In genomic region chr7:91941450-91941849, GRCh38 we compare ENCODE assay signal across 8 cellular contexts. TPM values are rescaled to one million over a fixed set of nuclear protein-coding genes. Genes with fewer than 3 reads are reported as not detected.
DNase-seq lines count a peak whose midpoint lies in the region; ATAC-seq and TF ChIP-seq lines count a peak whose summit lies in the region.

No MANE protein-coding gene starts in this region.

- CTCF ChIA-PET in OCI-LY7 (lab: Charles Lee; ENCODE audit: unreplicated experiment) = interaction anchor here (0.5 to 1.6 kb wide), 2 partner anchors 12 to 430 kb away, joined by 3 to 6 read pairs; no protein-coding TSS in a partner anchor

- peaks cover 11% of the 10 kb centered on the region for H3K36me3 Mint-ChIP-seq in activated T-helper 17 cell treated with anti-CD3 and anti-CD28 coated beads, Interleukin-2, amount 50 U/mL, for 72 hours (ENCODE audit: low read depth)
- no peaks in the 10 kb centered on the region for H3K36me3 Mint-ChIP-seq in neural crest cell (ENCODE audit: low read depth)

- H3K27ac ChIP-seq in OCI-LY7 (ENCODE audit: low read depth, low read length, poor library complexity, severe bottlenecking) = peak overlapping the region; percentile 74
- H3K27ac ChIP-seq in vagina = peak overlapping the region; percentile 95

- BruUV-seq in OCI-LY7 (replicated peaks; lab: Mats Ljungman, UMichigan) = no TSS peak

- H3K9me2 ChIP-seq in OCI-LY7 (ENCODE audit: insufficient read depth, low read length) = no peaks in the 10 kb centered on the region

- ATAC-seq in HG03342 (IDR thresholded peaks at IDR 0.05; ENCODE audit: unreplicated experiment) = peak; percentile 24
- ATAC-seq in activated T-helper 17 cell treated with anti-CD3 and anti-CD28 coated beads, Interleukin-2, amount 50 U/mL, for 72 hours (replicated peaks) = peak; percentile 45

- H3K9me3 Mint-ChIP-seq in activated T-helper 17 cell treated with anti-CD3 and anti-CD28 coated beads, Interleukin-2, amount 50 U/mL, for 72 hours = no peaks in the 10 kb centered on the region
- no peaks in the 10 kb centered on the region for H3K9me3 Mint-ChIP-seq in neural crest cell

- H3K4me2 ChIP-seq in OCI-LY7 (ENCODE audit: low read length) = peak overlapping the region; percentile 97

- POLR2A ChIA-PET in OCI-LY7 (lab: Charles Lee) = interaction anchor here (0.5 to 4.4 kb wide), 6 partner anchors 20 to 587 kb away, joined by 3 to 26 read pairs (median 6); partner anchors contain the start of genes GATAD1, PEX1 and RBM48

- TF ChIP-seq CTCF in OCI-LY7 (conservative IDR thresholded peaks at IDR 0.05; ENCODE audit: low read length) = no peak
- no peak for TF ChIP-seq CTCF in fibroblast of villous mesenchyme (IDR thresholded peaks at IDR 0.05; ENCODE audit: insufficient read depth, low read depth, low read length)
- TF ChIP-seq CTCF in neural crest cell (conservative IDR thresholded peaks at IDR 0.05) = no peak
- TF ChIP-seq CTCF in vagina (IDR thresholded peaks at IDR 0.05) = no peak

- H3K27me3 Mint-ChIP-seq in activated T-helper 17 cell treated with anti-CD3 and anti-CD28 coated beads, Interleukin-2, amount 50 U/mL, for 72 hours = no peaks in the 10 kb centered on the region
- H3K27me3 Mint-ChIP-seq in neural crest cell (ENCODE audit: low read depth) = no peaks in the 10 kb centered on the region

- peak overlapping the region; percentile 95 for H2AFZ ChIP-seq in OCI-LY7 (ENCODE audit: low read length)

- peaks cover 12% of the 10 kb centered on the region for H3K4me1 Mint-ChIP-seq in activated T-helper 17 cell treated with anti-CD3 and anti-CD28 coated beads, Interleukin-2, amount 50 U/mL, for 72 hours
- H3K4me1 Mint-ChIP-seq in neural crest cell = peaks cover 25% of the 10 kb centered on the region

- peaks cover 64% of the 10 kb centered on the region for H3K79me2 ChIP-seq in OCI-LY7 (ENCODE audit: insufficient read depth, low read depth, low read length)

- intact Hi-C loops in OCI-LY7 (cut with micrococcal nuclease; ENCODE audit: unreplicated experiment) (loop anchor here (2.0 to 10.0 kb wide), 4 partner anchors 303 to 1539 kb away; partner anchors contain the start of genes ANKIB1, CDK6, CLDN12 and KRIT1), vagina (cut with DNase I) (no loop called here)

- no peaks in the 10 kb centered on the region for H3K27me3 ChIP-seq in vagina

- H3K4me3 ChIP-seq in OCI-LY7 (ENCODE audit: low read depth, low read length, poor library complexity, severe bottlenecking) (peak overlapping the region; percentile 93), fibroblast of villous mesenchyme (ENCODE audit: low read depth, low read length) (peak overlapping the region; percentile 78), vagina (peak overlapping the region; percentile 62 to 72)

- H3K4me3 Mint-ChIP-seq in activated T-helper 17 cell treated with anti-CD3 and anti-CD28 coated beads, Interleukin-2, amount 50 U/mL, for 72 hours = peak overlapping the region; percentile 99
- H3K4me3 Mint-ChIP-seq in neural crest cell = peak overlapping the region; percentile 96

- H3K36me3 ChIP-seq in OCI-LY7 (ENCODE audit: insufficient read depth, low read length) = no peaks in the 10 kb centered on the region
- no peaks in the 10 kb centered on the region for H3K36me3 ChIP-seq in vagina

- H4K20me1 ChIP-seq in OCI-LY7 (ENCODE audit: insufficient read depth, low read length) = peaks cover 5% of the 10 kb centered on the region; the same call in 1 of the 2 replicates

- H3K4me1 ChIP-seq in OCI-LY7 (ENCODE audit: insufficient read depth, low read length, poor library complexity, severe bottlenecking) (peaks cover 27% of the 10 kb centered on the region), vagina (peaks cover 38% of the 10 kb centered on the region)

- no peaks in the 10 kb centered on the region for H3K9me3 ChIP-seq in OCI-LY7 (ENCODE audit: low read length)
- H3K9me3 ChIP-seq in vagina = no peaks in the 10 kb centered on the region

- no peak for TF ChIP-seq POLR2A in vagina (IDR thresholded peaks at IDR 0.05)

- H3K27ac Mint-ChIP-seq in activated T-helper 17 cell treated with anti-CD3 and anti-CD28 coated beads, Interleukin-2, amount 50 U/mL, for 72 hours = peak overlapping the region; percentile 96
- peak overlapping the region; percentile 88 for H3K27ac Mint-ChIP-seq in neural crest cell (ENCODE audit: unreplicated experiment)

- peak; percentile 12 for DNase-seq in NCI-H510A treated with DMSO at 0.1 percent for 48 hours (lab: John Stamatoyannopoulos, UW)
- DNase-seq in NCI-H510A (lab: John Stamatoyannopoulos, UW) = no peak
- peak; percentile 68 for DNase-seq in OCI-LY7 (ENCODE audit: low spot score)
- peak; percentile 19 for DNase-seq in fibroblast of villous mesenchyme (ENCODE audit: low read depth)
- no peak for DNase-seq in neural crest cell (ENCODE audit: low read depth, low spot score)
- DNase-seq in vagina (ENCODE audit: extremely low spot score in 2 of 2) = no peak

RNA-seq across cellular contexts. Expression of gene AKAP9, which starts 0.8 kb away (rescaled TPM):
- total RNA-seq in OCI-LY7 (2014; rRNA removed; shearing (Covaris generic)) = 32.6 and 48.7 TPM in 2 replicates
- total RNA-seq in OCI-LY7 (2022) = 38.1 and 43.0 TPM in 2 replicates
- 10 to 100 TPM; 33.1 to 41.6 TPM for total RNA-seq in activated T-helper 17 cell treated with anti-CD3 and anti-CD28 coated beads, Interleukin-2, amount 50 U/mL, for 72 hours
- 43.2 and 49.2 TPM in 2 replicates for total RNA-seq in fibroblast of villous mesenchyme
- 32.0 and 35.8 TPM in 2 replicates for total RNA-seq in neural crest cell
- total RNA-seq in vagina = 75.4 TPM

Comparison
In these comparisons a context has a peak if more than half of its experiments do, and no peak if none do; other contexts are left out.
1. DNase-seq: peak in NCI-H510A treated with DMSO at 0.1 percent for 48 hours (single experiment), OCI-LY7 (single experiment) and fibroblast of villous mesenchyme (single experiment); none in NCI-H510A (single experiment), neural crest cell (single experiment) and vagina (0 of 2).
2. Peak in every context shown above with its lines, with median percentiles within 50 percentile points of each other: H3K4me3 ChIP-seq.